In the genomic region with DNA sequence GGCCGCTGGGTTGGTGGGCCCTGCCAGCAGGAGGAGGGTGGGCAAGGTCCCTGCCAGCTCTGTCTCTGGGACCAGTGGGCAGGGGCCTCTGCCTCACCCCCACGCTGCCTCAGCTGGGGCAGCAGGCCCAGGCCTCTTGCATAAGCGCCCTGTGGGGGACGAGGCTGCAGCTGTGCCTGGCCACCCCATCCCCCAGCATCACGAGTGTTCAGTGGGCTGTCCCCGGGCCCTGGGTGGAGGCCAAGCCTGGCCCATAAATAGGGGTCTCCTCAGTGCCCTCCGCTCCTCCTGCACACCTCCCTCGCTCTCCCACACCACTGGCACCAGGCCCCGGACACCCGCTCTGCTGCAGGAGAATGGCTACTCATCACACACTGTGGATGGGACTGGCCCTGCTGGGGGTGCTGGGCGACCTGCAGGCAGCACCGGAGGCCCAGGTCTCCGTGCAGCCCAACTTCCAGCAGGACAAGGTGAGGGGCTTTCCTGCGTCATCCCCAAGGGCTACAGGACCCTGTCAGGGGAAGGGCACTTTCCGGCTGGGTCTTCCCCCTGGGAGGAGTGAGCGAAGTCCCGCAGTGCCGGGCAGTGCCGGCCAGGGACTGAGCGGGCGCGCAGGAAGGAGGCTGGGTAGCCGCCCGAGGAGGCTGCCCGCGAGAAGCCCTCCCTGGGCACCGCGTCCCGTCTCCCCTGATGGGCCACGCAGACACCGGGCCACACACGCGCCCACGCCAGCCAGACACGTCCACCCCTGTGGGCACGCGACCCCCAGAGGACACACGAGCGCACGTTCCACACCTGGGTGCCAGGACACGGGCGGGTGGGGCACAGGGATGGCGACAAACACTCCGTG, we compare ENCODE assay signal across 8 cellular contexts. TPM values are rescaled to one million over a fixed set of nuclear protein-coding genes. Genes with fewer than 3 reads are reported as not detected.
A peak's percentile ranks its signal among the peaks of the same experiment; 100 is the strongest.
DNase-seq lines count a peak whose midpoint lies in the region; ATAC-seq and TF ChIP-seq lines count a peak whose summit lies in the region.

A gene (plus strand): TSS at position 282 of the 850 bp plus-strand sequence. CDS start 75 bp downstream, at position 357.

- peaks cover 10% of the 10 kb centered on the region for H3K4me1 ChIP-seq in cardiac muscle cell (ENCODE audit: low read depth)

- H3K27me3 ChIP-seq in cardiac muscle cell: peaks cover 2% of the 10 kb centered on the region

- H3K4me3 ChIP-seq in AG04449 (ENCODE audit: low read depth, low read length) (peak within 1 kb of the TSS; percentile 55), WI38 (ENCODE audit: low read depth, low read length) (peak within 1 kb of the TSS; percentile 46), cardiac muscle cell (peak within 1 kb of the TSS; percentile 22)

- no peak for DNase-seq in AG04449 (ENCODE audit: low read depth, low spot score)
- DNase-seq in cardiac muscle cell (ENCODE audit: low read depth in 1 of 2, low spot score in 1 of 2): peak in 1 of 2 donors; percentile 83
- peak; percentile 49 to 98 (median 94) for DNase-seq in nucleus accumbens (lab: John Stamatoyannopoulos, UW)
- DNase-seq in GM13976 (ENCODE audit: low spot score): no peak
- no peak for DNase-seq in NCI-H2081 treated with DMSO at 0.1 percent for 48 hours (lab: John Stamatoyannopoulos, UW)
- no peak for DNase-seq in SIG-M5 (lab: John Stamatoyannopoulos, UW)

- ATAC-seq in GM18867 (IDR thresholded peaks at IDR 0.05; ENCODE audit: unreplicated experiment): no peak

- TF ChIP-seq CTCF in AG04449 (IDR thresholded peaks at IDR 0.05; ENCODE audit: insufficient read depth, low read length, missing control alignments) (no peak), WI38 (IDR thresholded peaks at IDR 0.05; ENCODE audit: low read depth, low read length) (no peak), cardiac muscle cell (IDR thresholded peaks at IDR 0.05; ENCODE audit: low read depth, low read length) (no peak), GM13976 (IDR thresholded peaks at IDR 0.05; ENCODE audit: borderline replicate concordance, control extremely low read depth, extremely low read depth, insufficient read depth, missing control alignments) (no peak)

- CTCF ChIA-PET in AG04449 (lab: Yijun Ruan, JAX): interaction anchor here (0.7 to 2.2 kb wide), 2 partner anchors 33 to 52 kb away, joined by 4 to 9 read pairs; no protein-coding TSS in a partner anchor

- no peaks in the 10 kb centered on the region for H3K9me3 ChIP-seq in cardiac muscle cell (ENCODE audit: low read depth)

- in situ Hi-C loops in GM13976 (cut with MboI; ENCODE audit: low sequenced_read_pairs, unreplicated experiment): no loop called here

- H3K27ac ChIP-seq in cardiac muscle cell: no peak within 1 kb of the TSS

- POLR2A ChIA-PET in AG04449 (lab: Yijun Ruan, JAX): no interaction called here

- no peaks in the 10 kb centered on the region for H3K36me3 ChIP-seq in cardiac muscle cell

RNA-seq across cellular contexts. Expression of the gene that starts here (rescaled TPM):
- 2.6 and 3.9 TPM in 2 replicates for total RNA-seq in cardiac muscle cell
- 3.4 and 5.3 TPM in 2 replicates for polyA plus RNA-seq in cardiac muscle cell

Comparison
In these comparisons a context has a peak if more than half of its experiments do, and no peak if none do; other contexts are left out.
1. DNase-seq: peak in nucleus accumbens (56 of 56); none in AG04449 (single experiment), GM13976 (single experiment), NCI-H2081 treated with DMSO at 0.1 percent for 48 hours (single experiment) and SIG-M5 (single experiment).
2. Peak in every context shown above with its lines, with median percentiles within 50 percentile points of each other: H3K4me3 ChIP-seq.